13 cellular contexts compared by ENCODE assay signal in the genomic region with DNA sequence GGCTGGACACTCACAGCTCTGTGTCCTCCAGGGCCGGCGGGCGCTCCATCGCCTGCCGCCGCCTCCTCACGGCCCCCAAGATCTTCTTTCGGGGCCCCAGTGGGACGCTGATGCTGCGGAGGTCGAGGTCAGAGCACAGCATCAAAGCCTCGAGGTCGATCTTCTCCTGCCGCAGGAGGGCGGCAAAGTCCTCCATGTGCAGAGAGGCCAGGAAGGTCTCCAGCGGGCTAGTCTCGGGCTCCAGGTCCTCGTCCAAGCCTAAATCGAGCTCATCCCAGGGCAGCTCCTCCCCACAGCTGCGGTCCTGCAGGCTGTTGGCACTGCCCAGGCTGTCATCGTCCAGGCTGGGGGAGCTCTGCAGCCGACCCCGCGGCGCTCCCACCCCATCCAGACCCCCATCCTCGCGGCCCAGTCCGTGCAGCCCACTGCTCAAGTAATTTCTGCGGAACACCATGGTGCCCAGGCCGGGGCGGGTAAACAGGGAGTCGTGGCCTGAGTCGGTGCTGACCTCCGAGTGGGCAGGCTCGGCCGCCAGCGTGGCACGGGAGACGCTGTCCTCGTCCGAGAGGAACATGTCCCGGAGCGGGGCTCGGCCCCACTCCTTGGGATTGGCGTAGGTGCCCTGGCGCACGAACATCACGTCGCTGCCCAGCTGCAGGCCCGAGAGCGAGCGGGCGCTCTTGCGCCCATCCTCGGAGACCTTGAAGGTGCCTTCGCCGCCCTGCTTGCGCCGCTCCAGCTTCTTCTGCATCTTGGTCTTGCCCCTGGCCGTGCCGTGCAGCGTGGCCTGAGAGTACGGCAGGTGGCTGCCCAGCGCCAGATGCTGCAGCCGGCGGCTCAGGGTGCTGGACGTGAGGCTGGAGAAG. TPM values are rescaled to one million over a fixed set of nuclear protein-coding genes. Genes with fewer than 3 reads are reported as not detected.
A peak's percentile ranks its signal among the peaks of the same experiment; 100 is the strongest.
DNase-seq lines count a peak whose midpoint lies in the region; ATAC-seq and TF ChIP-seq lines count a peak whose summit lies in the region.
"Had no signal": no experiment of that assay in that cellular context is flagged by ENCODE, and none has a peak within 500 bp of the region (broad histone marks: within the 10 kb centered on the region; RNA-seq: fewer than 3 reads in every experiment).

No MANE protein-coding gene starts in this region.

- POLR2A ChIA-PET in Panc1 (lab: Charles Lee) = no interaction called here

- peaks cover 5% of the 10 kb centered on the region; the same call in 1 of the 2 replicates for H3K36me3 ChIP-seq in Panc1 (ENCODE audit: control insufficient read depth, insufficient read depth, low read length)

- no peak overlapping the region for H3K4me3 ChIP-seq in Panc1 (ENCODE audit: low read depth in 2 of 2, low read length in 2 of 2)

- no TSS peak for BruUV-seq in Panc1 (replicated peaks; lab: Mats Ljungman, UMichigan)

- peaks cover 4% of the 10 kb centered on the region; the same call in 1 of the 2 replicates for H3K4me1 ChIP-seq in Panc1 (ENCODE audit: control insufficient read depth, insufficient read depth, low read length)

- DNase-seq in stimulated activated CD4-positive, alpha-beta T cell treated with anti-CD3 and anti-CD28 coated beads, Interleukin-12 subunit alpha, Interleukin-12 subunit beta, amount 100 ng/mL, for 4 hours = peak; percentile 6
- no peak for DNase-seq in stimulated activated CD4-positive, alpha-beta T cell treated with anti-CD3 and anti-CD28 coated beads, Interleukin-2, amount 100 ng/mL, for 24 hours
- DNase-seq in Panc1 (ENCODE audit: low read depth, low spot score) = no peak
- peak; percentile 60 for DNase-seq in hepatic stellate cell (ENCODE audit: low spot score)
- no peak for DNase-seq in NOMO-1 treated with dmso at 0.1 percent for 144 hours (lab: John Stamatoyannopoulos, UW; ENCODE audit: unreplicated experiment)
- no peak for DNase-seq in activated effector memory CD4-positive, alpha-beta T cell treated with anti-CD3 and anti-CD28 coated beads, Interleukin-2, amount 50 U/mL, for 16 hours
- DNase-seq in SKM-1 treated with dmso at 0.1 percent for 144 hours (lab: John Stamatoyannopoulos, UW; ENCODE audit: unreplicated experiment) = no peak
- DNase-seq: activated CD8-positive, alpha-beta memory T cell treated with anti-CD3 and anti-CD28 coated beads, Interleukin-2, amount 50 U/mL, for 48 hours; CD8-positive, alpha-beta T cell; NCI-H1417; SK-N-SH had no signal

- H3K27me3 ChIP-seq in Panc1 (ENCODE audit: control insufficient read depth, insufficient read depth, low read length) = peaks cover 11% of the 10 kb centered on the region; the same call in 1 of the 2 replicates

- peak; percentile 80 for TF ChIP-seq CTCF in Panc1 (IDR thresholded peaks at IDR 0.05)

- CTCF ChIA-PET in Panc1 (lab: Charles Lee) = interaction anchor here (0.6 to 3.4 kb wide), 5 partner anchors 9 to 135 kb away, joined by 3 to 41 read pairs (median 5); no protein-coding TSS in a partner anchor

- no peak overlapping the region for H3K27ac ChIP-seq in Panc1 (ENCODE audit: low read length)

- H3K9me3 ChIP-seq in Panc1 (ENCODE audit: control insufficient read depth, insufficient read depth, low read depth, low read length) = no peaks in the 10 kb centered on the region
- H3K9me3 ChIP-seq: SK-N-SH had no signal

- intact Hi-C loops in Panc1 (cut with micrococcal nuclease; ENCODE audit: unreplicated experiment) = no loop called here

- in situ Hi-C loops in Panc1 (cut with HindIII; ENCODE audit: low pct_unique_long_range_greater_than_20kb, low sequenced_read_pairs) = no loop called here

- ATAC-seq in Panc1 (peak; percentile 68), HG03354 (IDR thresholded peaks at IDR 0.05; ENCODE audit: poor library complexity, severe bottlenecking, unreplicated experiment) (no peak)
- ATAC-seq: CD8-positive, alpha-beta T cell had no signal

RNA-seq across cellular contexts. Expression of a gene that starts 3.4 kb away (rescaled TPM):
- total RNA-seq in Panc1 (2021; ENCODE audit: unreplicated experiment) = not detected
- polyA plus RNA-seq in Panc1 (2012; ENCODE audit: insufficient read length) = not detected
- total RNA-seq: CD8-positive, alpha-beta T cell; renal cortical epithelial cell had no signal
- polyA plus RNA-seq: SK-N-SH had no signal

RNA-seq across cellular contexts. Expression of a gene that starts 4.4 kb away (rescaled TPM):
- not detected for total RNA-seq in Panc1 (2021; ENCODE audit: unreplicated experiment)
- polyA plus RNA-seq in Panc1 (2012; ENCODE audit: insufficient read length) = not detected
- total RNA-seq: CD8-positive, alpha-beta T cell; renal cortical epithelial cell had no signal
- polyA plus RNA-seq: SK-N-SH had no signal

RNA-seq across cellular contexts. Expression of a gene that starts 16.0 kb away (rescaled TPM):
- total RNA-seq in Panc1 (2021; ENCODE audit: unreplicated experiment) = not detected
- not detected for polyA plus RNA-seq in Panc1 (2012; ENCODE audit: insufficient read length)
- total RNA-seq: CD8-positive, alpha-beta T cell; renal cortical epithelial cell had no signal
- polyA plus RNA-seq: SK-N-SH had no signal

RNA-seq across cellular contexts. Expression of a gene that starts 26.2 kb away (rescaled TPM):
- not detected for total RNA-seq in Panc1 (2021; ENCODE audit: unreplicated experiment)
- 0.59 TPM for polyA plus RNA-seq in Panc1 (2012; ENCODE audit: insufficient read length)
- total RNA-seq: CD8-positive, alpha-beta T cell; renal cortical epithelial cell had no signal
- polyA plus RNA-seq: SK-N-SH had no signal

RNA-seq across cellular contexts. Expression of a gene that starts 46.9 kb away (rescaled TPM):
- total RNA-seq in Panc1 (2021; ENCODE audit: unreplicated experiment) = 21.8 TPM
- 18.4 TPM for polyA plus RNA-seq in Panc1 (2012; ENCODE audit: insufficient read length)

Comparison
In these comparisons a context has a peak if more than half of its experiments do, and no peak if none do; other contexts are left out.
1. DNase-seq: peak in stimulated activated CD4-positive, alpha-beta T cell treated with anti-CD3 and anti-CD28 coated beads, Interleukin-12 subunit alpha, Interleukin-12 subunit beta, amount 100 ng/mL, for 4 hours (single experiment) and hepatic stellate cell (single experiment); none in stimulated activated CD4-positive, alpha-beta T cell treated with anti-CD3 and anti-CD28 coated beads, Interleukin-2, amount 100 ng/mL, for 24 hours (0 of 2), Panc1 (single experiment), NOMO-1 treated with dmso at 0.1 percent for 144 hours (single experiment), activated effector memory CD4-positive, alpha-beta T cell treated with anti-CD3 and anti-CD28 coated beads, Interleukin-2, amount 50 U/mL, for 16 hours (single experiment) and SKM-1 treated with dmso at 0.1 percent for 144 hours (single experiment).